ENCODE assay signal across 8 cellular contexts in genomic region chr17:8383143-8383974, GRCh38. TPM values are rescaled to one million over a fixed set of nuclear protein-coding genes. Genes with fewer than 3 reads are reported as not detected.
DNase-seq lines count a peak whose midpoint lies in the region; ATAC-seq and TF ChIP-seq lines count a peak whose summit lies in the region.

Gene RPL26 (minus strand): TSS chr17:8383193. CDS start chr17:8382310, 883 bp downstream.

- DNase-seq in BE2C (peak; percentile 88), NCI-H524 (lab: John Stamatoyannopoulos, UW) (peak; percentile 83 to 91), colonic mucosa (peak; percentile 98), left colon (peak; percentile 96)
- DNase-seq in activated CD4-positive, alpha-beta T cell treated with anti-CD3 and anti-CD28 coated beads for 4 hours: peak; percentile 93 to 94
- DNase-seq in stimulated activated CD4-positive, alpha-beta T cell treated with anti-CD3 and anti-CD28 coated beads, Interleukin-2, amount 100 ng/mL, for 24 hours: peak; percentile 91 to 94

- TF ChIP-seq POLR2A in GM19193 (IDR thresholded peaks at IDR 0.05; ENCODE audit: extremely low read depth, insufficient read depth, insufficient read length): peak; percentile 98

- H3K9me3 ChIP-seq in BE2C (no peaks in the 10 kb centered on the region), colonic mucosa (no peaks in the 10 kb centered on the region)

- ATAC-seq in HG03442 (IDR thresholded peaks at IDR 0.05; ENCODE audit: unreplicated experiment) (peak; percentile 81), left colon (peak; percentile 88)

- H3K27me3 ChIP-seq in BE2C (no peaks in the 10 kb centered on the region), colonic mucosa (no peaks in the 10 kb centered on the region)

- H3K4me3 ChIP-seq in BE2C (ENCODE audit: low read depth, low read length) (peak within 1 kb of the TSS; percentile 89), colonic mucosa (peak within 1 kb of the TSS; percentile 82)

- TF ChIP-seq CTCF in BE2C (IDR thresholded peaks at IDR 0.05; ENCODE audit: low read depth, low read length) (peak; percentile 67), colonic mucosa (IDR thresholded peaks at IDR 0.05) (peak; percentile 98)

- H3K36me3 ChIP-seq in BE2C: peaks cover 37% of the 10 kb centered on the region
- peaks cover 11% of the 10 kb centered on the region for H3K36me3 ChIP-seq in colonic mucosa

- H3K4me1 ChIP-seq in BE2C: no peaks in the 10 kb centered on the region
- peaks cover 18% of the 10 kb centered on the region for H3K4me1 ChIP-seq in colonic mucosa

- peak within 1 kb of the TSS; percentile 77 for H3K27ac ChIP-seq in colonic mucosa

- H3K9ac ChIP-seq in colonic mucosa (ENCODE audit: low read depth in 2 of 2, low read length in 2 of 2): peak within 1 kb of the TSS; percentile 76 to 79

- intact Hi-C loops in colonic mucosa (cut with DNase I): loop anchor here (10.0 kb wide), 1 partner anchor 129 kb away; no protein-coding TSS in a partner anchor
- intact Hi-C loops in left colon (cut with DNase I, micrococcal nuclease): no loop called here

RNA-seq across cellular contexts. Expression of gene RPL26, which starts in this region (rescaled TPM):
- 620 TPM for polyA plus RNA-seq in BE2C (2012; ENCODE audit: insufficient read depth, insufficient read length, low read depth)
- total RNA-seq in colonic mucosa: 1,000 to 10,000 TPM; 1,223 to 1,367 TPM
- total RNA-seq in left colon: 1,000 to 10,000 TPM; 1,187 to 1,236 TPM

Comparison
In these comparisons a context has a peak if more than half of its experiments do, and no peak if none do; other contexts are left out.
1. Peak in every context shown above with its lines: DNase-seq, ATAC-seq, H3K4me3 ChIP-seq and H3K27ac ChIP-seq.